Comparison of ENCODE assay signal across 10 cellular contexts in genomic region chr14:35285991-35286564, GRCh38. TPM values are rescaled to one million over a fixed set of nuclear protein-coding genes. Genes with fewer than 3 reads are reported as not detected.
DNase-seq lines count a peak whose midpoint lies in the region; ATAC-seq, FAIRE-seq and TF ChIP-seq lines count a peak whose summit lies in the region.
"Had no signal": no experiment of that assay in that cellular context is flagged by ENCODE, and none has a peak within 500 bp of the region (broad histone marks: within the 10 kb centered on the region; RNA-seq: fewer than 3 reads in every experiment).

No MANE protein-coding gene starts in this region.

- H4K20me1 ChIP-seq in DND-41 (ENCODE audit: insufficient read depth, low read length) (no peaks in the 10 kb centered on the region), GM12878 (ENCODE audit: control insufficient read depth, insufficient read depth) (no peaks in the 10 kb centered on the region)

- no peaks in the 10 kb centered on the region for H3K9me3 ChIP-seq in DND-41 (ENCODE audit: insufficient read depth, low read length, severe bottlenecking)
- H3K9me3 ChIP-seq in GM12878 (replicated peaks; ENCODE audit: control insufficient read depth, insufficient read depth, low read length) = no peaks in the 10 kb centered on the region
- H3K9me3 ChIP-seq in aorta (ENCODE audit: control insufficient read depth, low read length) = no peaks in the 10 kb centered on the region
- H3K9me3 ChIP-seq: SJSA1 had no signal

- WGBS in GM12878 (ENCODE audit: insufficient coverage, insufficient replicate concordance, low lambda C conversion rate, missing lambda C conversion rate) = 8% methylated on average over 9 of the region's 9 CpGs
- 85 to 87% methylated on average over 9 of the region's 9 CpGs for WGBS in aorta, 2 donors

- CTCF ChIA-PET in GM12878 (lab: Yijun Ruan, JAX) = interaction anchor here (0.5 to 4.1 kb wide), 11 partner anchors 11 to 164 kb away, joined by 3 to 42 read pairs (median 9); partner anchors contain the start of genes NFKBIA and PPP2R3C

- POLR2A ChIA-PET in GM12878 (lab: Charles Lee) = interaction anchor here (0.6 to 8.5 kb wide), 10 partner anchors 9 to 131 kb away, joined by 3 to 93 read pairs (median 5); partner anchors contain the start of gene NFKBIA

- TF ChIP-seq CTCF in DND-41 (IDR thresholded peaks at IDR 0.05; ENCODE audit: borderline replicate concordance, extremely low read depth, low read length, poor library complexity, severe bottlenecking) = no peak
- TF ChIP-seq CTCF in GM12878 (IDR thresholded peaks at IDR 0.05 in 2 of 3, conservative IDR thresholded peaks at IDR 0.05 in 1 of 3; ENCODE audit: control insufficient read depth in 2 of 3, extremely low read depth in 1 of 3, insufficient read depth in 1 of 3, low read depth in 3 of 3, low read length in 3 of 3) = no peak
- no peak for TF ChIP-seq CTCF in foreskin keratinocyte (conservative IDR thresholded peaks at IDR 0.05)

- no peak for TF ChIP-seq POLR2A in GM12878 (IDR thresholded peaks at IDR 0.05; ENCODE audit: low read depth, low read length)

- RAD21 ChIA-PET in GM12878 (lab: Charles Lee; ENCODE audit: unreplicated experiment) = interaction anchor here (0.7 to 5.8 kb wide), 20 partner anchors 9 to 145 kb away, joined by 3 to 96 read pairs (median 6); partner anchors contain the start of gene NFKBIA

- H3K27ac ChIP-seq in DND-41 (ENCODE audit: low read length) (peak overlapping the region; percentile 97), GM12878 (ENCODE audit: control insufficient read depth, insufficient read depth) (peak overlapping the region; percentile 91), aorta (ENCODE audit: low read depth in 1 of 2, low read length in 2 of 2) (no peak overlapping the region), foreskin keratinocyte (no peak overlapping the region)
- H3K27ac ChIP-seq: SJSA1 had no signal

- DNase-seq in DND-41 = peak; percentile 85
- DNase-seq in GM12878 (ENCODE audit: low read depth, low spot score) = no peak
- no peak for DNase-seq in aorta
- no peak for DNase-seq in kidney glomerular epithelial cell (lab: John Stamatoyannopoulos, UW)
- DNase-seq in DMS79 (lab: John Stamatoyannopoulos, UW) = no peak
- DNase-seq in foreskin keratinocyte = no peak
- DNase-seq: stimulated activated CD4-positive, alpha-beta T cell treated with anti-CD3 and anti-CD28 coated beads, Interleukin-12 subunit alpha, Interleukin-12 subunit beta, amount 100 ng/mL, for 4 hours had no signal

- H2AFZ ChIP-seq in DND-41 (ENCODE audit: low read depth, low read length) = no peak overlapping the region
- no peak overlapping the region; the same call in 1 of the 2 replicates for H2AFZ ChIP-seq in GM12878 (ENCODE audit: control insufficient read depth, low read depth, low read length)

- H3K4me1 ChIP-seq in DND-41 (ENCODE audit: insufficient read depth, low read length) = peaks cover 92% of the 10 kb centered on the region
- peaks cover 51% of the 10 kb centered on the region for H3K4me1 ChIP-seq in GM12878 (ENCODE audit: control insufficient read depth, insufficient read depth, low read length)
- no peaks in the 10 kb centered on the region for H3K4me1 ChIP-seq in aorta (ENCODE audit: control insufficient read depth in 1 of 2, insufficient read depth in 2 of 2, low read length in 2 of 2)
- peaks cover 8% of the 10 kb centered on the region for H3K4me1 ChIP-seq in foreskin keratinocyte
- H3K4me1 ChIP-seq: SJSA1 had no signal

- H3K27me3 ChIP-seq in DND-41 (ENCODE audit: insufficient read depth, low read length, poor library complexity) = no peaks in the 10 kb centered on the region
- no peaks in the 10 kb centered on the region for H3K27me3 ChIP-seq in GM12878 (replicated peaks in 1 of 2; ENCODE audit: control insufficient read depth in 2 of 2, insufficient read depth in 2 of 2, low read length in 1 of 2)
- no peaks in the 10 kb centered on the region for H3K27me3 ChIP-seq in aorta (ENCODE audit: control insufficient read depth in 1 of 2, insufficient read depth in 2 of 2, low read length in 1 of 2)
- H3K27me3 ChIP-seq in foreskin keratinocyte = no peaks in the 10 kb centered on the region
- H3K27me3 ChIP-seq: SJSA1 had no signal

- H3K4me2 ChIP-seq in DND-41 (ENCODE audit: insufficient read depth, low read length) = peak overlapping the region; percentile 52
- peak overlapping the region; percentile 99 for H3K4me2 ChIP-seq in GM12878 (ENCODE audit: control insufficient read depth, insufficient read depth)

- FAIRE-seq in GM12878 (lab: Jason Lieb, UNC) = no peak

- SMC1A ChIA-PET in GM12878 (lab: Charles Lee; ENCODE audit: uncharacterized antibody, unreplicated experiment) = interaction anchor here (0.6 to 7.2 kb wide), 28 partner anchors 9 to 163 kb away, joined by 3 to 74 read pairs (median 5); partner anchors contain the start of gene NFKBIA

- TF ChIP-seq RAD21 in GM12878 (IDR thresholded peaks at IDR 0.05; ENCODE audit: insufficient read depth, low read depth, low read length) = no peak

- in situ Hi-C loops in GM12878 (cut with MboI) = loop anchor here (10.0 kb wide), 1 partner anchor 119 kb away; the partner anchor contains the start of gene NFKBIA

- peak; percentile 68 for ATAC-seq in DND-41 (ENCODE audit: insufficient read depth, low read depth)
- ATAC-seq in GM21367 (IDR thresholded peaks at IDR 0.05; ENCODE audit: unreplicated experiment) = peak; percentile 1
- peak; percentile 12 for ATAC-seq in HG03558 (IDR thresholded peaks at IDR 0.05; ENCODE audit: extremely low read depth, unreplicated experiment)
- no peak for ATAC-seq in GM12878
- ATAC-seq in aorta (ENCODE audit: low FRiP score) = no peak
- no peak for ATAC-seq in foreskin keratinocyte

- H3K9ac ChIP-seq in DND-41 (ENCODE audit: low read depth, low read length) (peak overlapping the region; percentile 89), GM12878 (ENCODE audit: control insufficient read depth, insufficient read depth, low read length) (peak overlapping the region; percentile 55)

- no peak for TF ChIP-seq EP300 in GM12878 (IDR thresholded peaks at IDR 0.05; ENCODE audit: borderline replicate concordance in 1 of 2, control insufficient read depth in 1 of 2, low read depth in 2 of 2, low read length in 2 of 2)

- H3K79me2 ChIP-seq in DND-41 (ENCODE audit: insufficient read depth, low read length) = peaks cover 55% of the 10 kb centered on the region
- H3K79me2 ChIP-seq in GM12878 (ENCODE audit: control insufficient read depth, insufficient read depth, low read length) = no peaks in the 10 kb centered on the region; the same call in none of the 2 replicates

- H3K36me3 ChIP-seq in DND-41 (ENCODE audit: insufficient read depth, low read length) (no peaks in the 10 kb centered on the region; the same call in 1 of the 2 replicates), GM12878 (ENCODE audit: control insufficient read depth in 2 of 2, insufficient read depth in 2 of 2, low read length in 1 of 2) (no peaks in the 10 kb centered on the region), aorta (ENCODE audit: control insufficient read depth in 1 of 2, insufficient read depth in 2 of 2, low read length in 1 of 2) (no peaks in the 10 kb centered on the region)
- H3K36me3 ChIP-seq: SJSA1 had no signal

- intact Hi-C loops in GM12878 (cut with micrococcal nuclease; ENCODE audit: unreplicated experiment) (loop anchor here (1.0 to 5.0 kb wide), 3 partner anchors 59 to 164 kb away; partner anchors contain the start of genes NFKBIA, PPP2R3C and PRORP), aorta (cut with DNase I) (no loop called here)

- no TSS peak for BruUV-seq in GM12878 (replicated peaks; lab: Mats Ljungman, UMichigan)

- H3K4me3 ChIP-seq in DND-41 (ENCODE audit: low read depth in 1 of 2, low read length in 2 of 2) = peak overlapping the region in 1 of 2 experiments; percentile 43; a peak in 2 of 4 replicates
- peak overlapping the region; percentile 51 for H3K4me3 ChIP-seq in GM12878
- H3K4me3 ChIP-seq in aorta (ENCODE audit: low read length in 2 of 2) = no peak overlapping the region
- H3K4me3 ChIP-seq: SJSA1 had no signal

RNA-seq across cellular contexts. Expression of gene PSMA6, which starts 6.1 kb away (rescaled TPM):
- total RNA-seq in GM12878 (2013; cell fraction: nucleolus; rRNA removed) = 69.2 and 72.9 TPM in 2 replicates
- total RNA-seq in GM12878 (2014; rRNA removed) (267 and 276 TPM in 2 replicates), GM12878 (2014; rRNA removed; fragmentation: Illumina TruSeq; extraction: Trizol) (349 and 352 TPM in 2 replicates), GM12878 (2021) (347 and 354 TPM in 2 replicates), aorta (100 to 1,000 TPM in 1 of 2 donors, 10 to 100 TPM in 1; 91.6 to 109 TPM), foreskin keratinocyte (201 and 215 TPM in 2 replicates)
- polyA plus RNA-seq in GM12878 (2011; ENCODE audit: low read depth) = 179 TPM
- polyA plus RNA-seq in GM12878 (2011; rRNA removed) (393 and 528 TPM in 2 replicates), GM12878 (2014; fragmentation: Illumina TruSeq; extraction: Trizol) (411 and 494 TPM in 2 replicates), GM12878 (2014; fragmentation: Nextera tagmentation; extraction: Ambion mirVana) (1,000 to 10,000 TPM; 1,136 to 1,363 TPM), GM12878 (2014; rRNA removed) (284 and 356 TPM in 2 replicates), GM12878 (2016; fragmentation: Nextera tagmentation; extraction: Ambion mirVana) (100 to 1,000 TPM; 712 to 730 TPM), aorta (100 to 1,000 TPM in 1 of 2 donors, 10 to 100 TPM in 1; 95.7 to 174 TPM), foreskin keratinocyte (250 and 265 TPM in 2 replicates)
- polyA plus RNA-seq in GM12878 (2011; cell fraction: cytosol; rRNA removed) = 210 and 221 TPM in 2 replicates
- 139 and 145 TPM in 2 replicates for polyA plus RNA-seq in GM12878 (2011; cell fraction: nucleus; rRNA removed)
- polyA plus RNA-seq in GM12878 (2012) = 231 and 266 TPM in 2 replicates
- polyA minus RNA-seq in GM12878 (2011; rRNA and poly(A)+ RNA removed) = 110 and 131 TPM in 2 replicates
- polyA minus RNA-seq in GM12878 (2011; cell fraction: cytosol; rRNA and poly(A)+ RNA removed) = 61.2 and 69.3 TPM in 2 replicates
- polyA minus RNA-seq in GM12878 (2011; cell fraction: nucleus; rRNA and poly(A)+ RNA removed) = 29.9 and 39.8 TPM in 2 replicates

Comparison
In these comparisons a context has a peak if more than half of its experiments do, and no peak if none do; other contexts are left out.
1. ATAC-seq: peak in DND-41 (single experiment), GM21367 (single experiment) and HG03558 (single experiment); none in GM12878 (single experiment), aorta (single experiment) and foreskin keratinocyte (single experiment).
2. H3K27ac ChIP-seq: peak in DND-41 (single experiment) and GM12878 (single experiment); none in aorta (0 of 2) and foreskin keratinocyte (single experiment).